ENCODE assay signal across 8 cellular contexts in the genomic region with DNA sequence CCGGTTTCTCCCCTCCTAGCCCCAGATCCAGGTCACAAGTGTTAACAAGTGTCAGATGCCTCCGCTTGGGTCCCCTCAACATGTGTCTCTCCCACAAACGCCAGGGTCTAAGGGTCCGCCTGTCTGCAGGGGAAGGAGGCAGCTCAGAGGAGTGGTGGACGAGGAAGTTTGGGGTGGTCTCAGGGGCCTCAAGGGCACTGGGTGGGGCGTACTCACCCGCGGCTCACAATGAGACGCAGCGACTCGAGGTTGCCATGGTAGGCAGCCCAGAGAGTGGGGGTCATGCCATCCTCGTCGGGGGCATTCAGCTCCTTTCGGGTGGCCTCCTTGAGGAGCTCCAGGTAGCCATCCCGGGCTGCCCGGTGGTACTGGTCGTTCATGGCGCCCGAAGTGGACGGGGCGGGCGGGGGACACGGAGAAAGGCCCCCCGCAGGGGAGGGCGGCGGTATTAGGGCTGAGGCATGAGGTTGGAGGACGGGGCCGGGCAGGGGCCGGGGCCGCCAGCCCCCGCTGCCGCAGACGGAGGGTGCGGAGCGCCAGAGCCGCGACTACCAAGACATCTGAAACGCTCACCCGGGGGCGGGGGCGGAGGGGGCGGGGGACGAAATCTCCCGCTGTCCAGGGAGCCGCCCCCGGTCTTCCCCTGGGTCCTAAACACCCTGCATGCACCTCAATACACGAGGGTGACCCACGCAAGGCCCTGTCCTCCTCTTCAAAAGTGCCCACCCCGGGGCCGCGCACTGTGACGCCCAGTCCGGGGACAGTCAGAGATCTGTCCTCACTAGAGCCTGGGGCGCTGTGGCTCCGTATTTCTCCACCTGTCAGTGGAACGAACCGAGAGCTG. TPM values are rescaled to one million over a fixed set of nuclear protein-coding genes. Genes with fewer than 3 reads are reported as not detected.
DNase-seq lines count a peak whose midpoint lies in the region; ATAC-seq, FAIRE-seq and TF ChIP-seq lines count a peak whose summit lies in the region.

A gene (minus strand): TSS at position 562 of the 844 bp plus-strand sequence. CDS start 182 bp downstream, at position 380.

- H4K91ac ChIP-seq in neuronal stem cell (ENCODE audit: low read depth, low read length, poor library complexity): no peak within 1 kb of the TSS

- in situ Hi-C loops in G401 (cut with HindIII; ENCODE audit: low sequenced_read_pairs): no loop called here

- no peak within 1 kb of the TSS for H2BK12ac ChIP-seq in neuronal stem cell (ENCODE audit: low read length)

- H3K4me1 ChIP-seq in ES-I3 (ENCODE audit: insufficient read depth, low read length): peaks cover 6% of the 10 kb centered on the region; the same call in 1 of the 2 replicates
- H3K4me1 ChIP-seq in endothelial cell of umbilical vein (ENCODE audit: control insufficient read depth, extremely low read depth, insufficient read depth, low read length): peaks cover 4% of the 10 kb centered on the region
- peaks cover 7 to 15% of the 10 kb centered on the region in 2 donors for H3K4me1 ChIP-seq in neuronal stem cell (ENCODE audit: control insufficient read depth in 2 of 2, insufficient read depth in 1 of 2, low read depth in 1 of 2, low read length in 2 of 2)

- peak within 1 kb of the TSS; percentile 96 for H2AK5ac ChIP-seq in neuronal stem cell (ENCODE audit: low read depth, low read length)

- no CpG with 5 or more reads among the region's 57 CpGs for WGBS in neuronal stem cell (ENCODE audit: extremely low coverage in 2 of 2, insufficient read length in 2 of 2, insufficient replicate concordance in 1 of 2), 2 donors

- peaks cover 6% of the 10 kb centered on the region for H3K79me1 ChIP-seq in neuronal stem cell (ENCODE audit: low read depth, low read length)

- dilution Hi-C loops in endothelial cell of umbilical vein (cut with MboI; ENCODE audit: extremely low pct_ligation_motif_present, low sequenced_read_pairs): no loop called here

- peak within 1 kb of the TSS; percentile 87 for H2BK120ac ChIP-seq in neuronal stem cell (ENCODE audit: low read depth, low read length)

- no peaks in the 10 kb centered on the region for H4K20me1 ChIP-seq in endothelial cell of umbilical vein (replicated peaks; ENCODE audit: control insufficient read depth, extremely low read depth, insufficient read depth, low read length)

- H3K4me2 ChIP-seq in endothelial cell of umbilical vein (ENCODE audit: insufficient read depth, low read length): peak within 1 kb of the TSS; percentile 13
- H3K4me2 ChIP-seq in neuronal stem cell (ENCODE audit: insufficient read depth, low read length, poor library complexity, severe bottlenecking): peak within 1 kb of the TSS; percentile 73

- H2BK15ac ChIP-seq in neuronal stem cell (ENCODE audit: low read length): peak within 1 kb of the TSS; percentile 85

- FAIRE-seq in endothelial cell of umbilical vein (lab: Jason Lieb, UNC): no peak

- H3K9me1 ChIP-seq in endothelial cell of umbilical vein (replicated peaks; ENCODE audit: control insufficient read depth, extremely low read depth, insufficient read depth, low read length): no peaks in the 10 kb centered on the region

- peak within 1 kb of the TSS; percentile 51 for H3K14ac ChIP-seq in neuronal stem cell (ENCODE audit: low read length)

- TF ChIP-seq CTCF in endothelial cell of umbilical vein (IDR thresholded peaks at IDR 0.05; ENCODE audit: extremely low read depth in 1 of 2, insufficient read depth in 1 of 2, low read depth in 1 of 2, low read length in 2 of 2): no peak

- no peak within 1 kb of the TSS for H3K4ac ChIP-seq in neuronal stem cell (ENCODE audit: low read length)

- no peaks in the 10 kb centered on the region for H3K79me2 ChIP-seq in endothelial cell of umbilical vein (ENCODE audit: control insufficient read depth, insufficient read depth, low read length)

- CTCF ChIA-PET in endothelial cell of umbilical vein (lab: Charles Lee): interaction anchor here (1.0 to 2.8 kb wide), 4 partner anchors 10 to 41 kb away, joined by 3 to 17 read pairs (median 6); no protein-coding TSS in a partner anchor

- H3K36me3 ChIP-seq in ES-I3 (ENCODE audit: insufficient read depth, low read length): no peaks in the 10 kb centered on the region
- H3K36me3 ChIP-seq in endothelial cell of umbilical vein (ENCODE audit: control insufficient read depth in 2 of 2, extremely low read depth in 1 of 2, insufficient read depth in 2 of 2, low read length in 2 of 2): no peaks in the 10 kb centered on the region
- H3K36me3 ChIP-seq in neuronal stem cell (replicated peaks in 1 of 2; ENCODE audit: control insufficient read depth in 2 of 2, insufficient read depth in 2 of 2, low read length in 2 of 2): no peaks in the 10 kb centered on the region

- intact Hi-C loops in endothelial cell of umbilical vein (cut with micrococcal nuclease): loop anchor here (1.0 to 5.0 kb wide), 2 partner anchors 35 to 279 kb away; no protein-coding TSS in a partner anchor

- H3K9ac ChIP-seq in ES-I3 (ENCODE audit: low read depth, low read length): peak within 1 kb of the TSS; percentile 48; the same call in 1 of the 2 replicates
- no peak within 1 kb of the TSS for H3K9ac ChIP-seq in endothelial cell of umbilical vein (replicated peaks; ENCODE audit: extremely low read depth, insufficient read depth, low read length)
- H3K9ac ChIP-seq in neuronal stem cell (ENCODE audit: low read depth, low read length, poor library complexity): peak within 1 kb of the TSS; percentile 60

- DNase-seq in OCI-M1 (lab: John Stamatoyannopoulos, UW): peak; percentile 66
- DNase-seq in endothelial cell of umbilical vein (ENCODE audit: low read depth, low spot score): no peak
- no peak for DNase-seq in neuronal stem cell (ENCODE audit: low spot score)
- no peak for DNase-seq in G401 (ENCODE audit: low spot score)
- no peak for DNase-seq in activated CD4-positive, alpha-beta T cell treated with anti-CD3 and anti-CD28 coated beads for 48 hours
- no peak for DNase-seq in DMS114 treated with DMSO at 0.1 percent for 48 hours (lab: John Stamatoyannopoulos, UW; ENCODE audit: unreplicated experiment)

- H3K27me3 ChIP-seq in endothelial cell of umbilical vein (ENCODE audit: control insufficient read depth in 2 of 2, insufficient read depth in 2 of 2, low read length in 2 of 2): peaks cover 42 to 45% of the 10 kb centered on the region in 2 experiments
- H3K27me3 ChIP-seq in neuronal stem cell (ENCODE audit: control insufficient read depth in 3 of 3, insufficient read depth in 3 of 3, low read depth in 1 of 3, low read length in 3 of 3): peaks cover 22 to 90% (median 56%) of the 10 kb centered on the region in 3 experiments

- BruUV-seq in endothelial cell of umbilical vein (replicated peaks; lab: Mats Ljungman, UMichigan): no TSS peak

- H3K9me3 ChIP-seq in ES-I3 (ENCODE audit: control insufficient read depth, insufficient read depth, low read length): no peaks in the 10 kb centered on the region
- H3K9me3 ChIP-seq in endothelial cell of umbilical vein (replicated peaks; ENCODE audit: control insufficient read depth, insufficient read depth, low read length): no peaks in the 10 kb centered on the region
- peaks cover 0 to 3% of the 10 kb centered on the region in 2 donors for H3K9me3 ChIP-seq in neuronal stem cell (replicated peaks in 1 of 2; ENCODE audit: control insufficient read depth in 2 of 2, insufficient read depth in 1 of 2, low read depth in 1 of 2, low read length in 2 of 2)

- peak within 1 kb of the TSS; percentile 90 for H3K18ac ChIP-seq in neuronal stem cell (ENCODE audit: low read length)

- peak within 1 kb of the TSS; percentile 11 for H2BK5ac ChIP-seq in neuronal stem cell (ENCODE audit: low read length)

- POLR2A ChIA-PET in endothelial cell of umbilical vein (lab: Charles Lee): no interaction called here

- ATAC-seq in GM21825 (IDR thresholded peaks at IDR 0.05; ENCODE audit: unreplicated experiment): no peak

- H2AFZ ChIP-seq in endothelial cell of umbilical vein (ENCODE audit: low read depth, low read length) (peak within 1 kb of the TSS; percentile 23), neuronal stem cell (ENCODE audit: low read length) (peak within 1 kb of the TSS; percentile 82)

- H3K4me3 ChIP-seq in endothelial cell of umbilical vein (replicated peaks in 1 of 3; ENCODE audit: insufficient read depth in 1 of 3, low read depth in 1 of 3, low read length in 3 of 3) (no peak within 1 kb of the TSS), neuronal stem cell (ENCODE audit: low read length in 2 of 2) (peak within 1 kb of the TSS; percentile 18 to 73)

- peak within 1 kb of the TSS; percentile 32 for H3K23ac ChIP-seq in neuronal stem cell (ENCODE audit: low read depth, low read length, poor library complexity)

- no peak within 1 kb of the TSS for H4K8ac ChIP-seq in neuronal stem cell (ENCODE audit: low read depth, low read length)

- H3K27ac ChIP-seq in endothelial cell of umbilical vein (ENCODE audit: insufficient read depth, low read depth, low read length) (no peak within 1 kb of the TSS), neuronal stem cell (replicated peaks; ENCODE audit: low read length) (no peak within 1 kb of the TSS)

- no peak for TF ChIP-seq POLR2A in endothelial cell of umbilical vein (IDR thresholded peaks at IDR 0.05; ENCODE audit: low read depth, low read length)

TF ChIP-seq in endothelial cell of umbilical vein, 7 proteins besides CTCF, POLR2A, EP300 and RAD21:
- TF ChIP-seq EZH2 (IDR thresholded peaks at IDR 0.05; ENCODE audit: borderline replicate concordance, low read depth, low read length, severe bottlenecking) (peak; percentile 77), MYC (IDR thresholded peaks at IDR 0.05; ENCODE audit: low read depth, low read length) (no peak), POLR2AphosphoS5 (IDR thresholded peaks at IDR 0.05; ENCODE audit: insufficient read depth, low read depth, low read length) (no peak)
- TF ChIP-seq, protein P1, sequence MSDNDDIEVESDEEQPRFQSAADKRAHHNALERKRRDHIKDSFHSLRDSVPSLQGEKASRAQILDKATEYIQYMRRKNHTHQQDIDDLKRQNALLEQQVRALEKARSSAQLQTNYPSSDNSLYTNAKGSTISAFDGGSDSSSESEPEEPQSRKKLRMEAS (IDR thresholded peaks at IDR 0.05; ENCODE audit: insufficient read depth, insufficient read length): no peak

RNA-seq across cellular contexts. Expression of the gene that starts here (rescaled TPM):
- not detected in 2 replicates for total RNA-seq in endothelial cell of umbilical vein
- polyA plus RNA-seq in endothelial cell of umbilical vein: not detected in 2 replicates
- polyA plus RNA-seq in endothelial cell of umbilical vein (2011; cell fraction: cytosol; rRNA removed): not detected in 2 replicates
- not detected in 2 replicates for polyA plus RNA-seq in endothelial cell of umbilical vein (2011; cell fraction: nucleus; rRNA removed)
- not detected in 2 replicates for polyA plus RNA-seq in endothelial cell of umbilical vein (2012)
- polyA minus RNA-seq in endothelial cell of umbilical vein: not detected in 2 replicates
- polyA minus RNA-seq in endothelial cell of umbilical vein (2011; cell fraction: cytosol; rRNA and poly(A)+ RNA removed): not detected
- polyA minus RNA-seq in endothelial cell of umbilical vein (2011; cell fraction: nucleus; rRNA and poly(A)+ RNA removed): not detected in 2 replicates
- 0.20 TPM for polyA plus RNA-seq in neuronal stem cell (2013, experiment 1 of 2)
- 0.24 TPM for polyA plus RNA-seq in neuronal stem cell (2013, experiment 2 of 2)
- total RNA-seq in G401 (2014; rRNA removed; shearing (Covaris generic)): 1.4 and 1.9 TPM in 2 replicates

Comparison
In these comparisons a context has a peak if more than half of its experiments do, and no peak if none do; other contexts are left out.
1. H3K4me3 ChIP-seq: peak in neuronal stem cell (2 of 2); none in endothelial cell of umbilical vein (0 of 3).